Comparison of ENCODE assay signal across 8 cellular contexts in the genomic region with DNA sequence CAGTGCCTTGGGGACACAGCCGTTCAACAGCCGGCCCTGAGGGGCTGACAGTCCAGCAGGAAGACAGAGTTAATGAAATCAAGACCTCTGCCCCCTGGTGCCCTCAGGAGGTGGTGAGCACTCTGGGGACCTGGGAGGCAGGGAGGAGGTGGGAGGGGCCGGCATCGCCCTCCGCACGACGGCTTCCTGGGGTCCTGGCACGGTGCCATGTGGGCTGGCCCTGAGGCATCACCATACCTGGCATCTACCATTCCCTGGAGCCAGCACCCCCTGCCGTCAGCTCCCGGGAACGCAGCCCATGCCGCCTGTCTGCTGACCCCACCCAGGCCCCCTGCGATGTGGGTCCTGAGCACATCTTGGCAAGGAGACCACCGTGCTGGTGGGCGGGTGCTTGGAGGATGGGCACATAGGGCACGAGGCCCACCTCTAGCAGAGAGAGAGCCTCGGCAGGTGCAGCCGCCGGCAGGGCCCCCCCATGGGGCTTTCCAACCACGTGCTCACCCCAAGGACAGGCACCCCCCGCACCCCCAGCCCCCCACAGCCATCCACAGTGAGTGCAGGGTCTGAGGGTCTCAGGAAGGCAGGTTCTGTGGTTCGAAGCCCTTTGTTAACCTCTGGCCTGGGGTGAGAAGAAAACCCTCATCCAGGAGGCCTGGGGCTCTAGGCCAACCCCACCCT. TPM values are rescaled to one million over a fixed set of nuclear protein-coding genes. Genes with fewer than 3 reads are reported as not detected.
DNase-seq lines count a peak whose midpoint lies in the region; ATAC-seq, FAIRE-seq and TF ChIP-seq lines count a peak whose summit lies in the region.

No MANE protein-coding gene starts in this region.

- peak overlapping the region; percentile 38 for H3K14ac ChIP-seq in neuronal stem cell (ENCODE audit: low read length)

- H4K8ac ChIP-seq in neuronal stem cell (ENCODE audit: low read depth, low read length) = peak overlapping the region; percentile 43

- no peak overlapping the region for H3K4me2 ChIP-seq in neuronal stem cell (ENCODE audit: insufficient read depth, low read length, poor library complexity, severe bottlenecking)

- H2BK5ac ChIP-seq in neuronal stem cell (ENCODE audit: low read length) = peak overlapping the region; percentile 13

- no peak overlapping the region for H4K91ac ChIP-seq in neuronal stem cell (ENCODE audit: low read depth, low read length, poor library complexity)

- H2AK5ac ChIP-seq in neuronal stem cell (ENCODE audit: low read depth, low read length) = peak overlapping the region; percentile 70

- H3K27ac ChIP-seq in colonic mucosa (no peak overlapping the region), neuronal stem cell (replicated peaks; ENCODE audit: low read length) (no peak overlapping the region)

- no peak overlapping the region for H2BK15ac ChIP-seq in neuronal stem cell (ENCODE audit: low read length)

- no peak overlapping the region for H2AFZ ChIP-seq in neuronal stem cell (ENCODE audit: low read length)

- no CpG with 5 or more reads among the region's 22 CpGs for WGBS in neuronal stem cell (ENCODE audit: extremely low coverage in 2 of 2, insufficient read length in 2 of 2, insufficient replicate concordance in 1 of 2), 2 donors

- no peak for FAIRE-seq in D721Med (lab: Jason Lieb, UNC)

- H3K27me3 ChIP-seq in colonic mucosa (no peaks in the 10 kb centered on the region), neuronal stem cell (ENCODE audit: control insufficient read depth in 3 of 3, insufficient read depth in 3 of 3, low read depth in 1 of 3, low read length in 3 of 3) (no peaks in the 10 kb centered on the region)

- H3K9ac ChIP-seq in colonic mucosa (ENCODE audit: low read depth in 2 of 2, low read length in 2 of 2) (no peak overlapping the region), neuronal stem cell (ENCODE audit: low read depth, low read length, poor library complexity) (no peak overlapping the region)

- TF ChIP-seq CTCF in D721Med (IDR thresholded peaks at IDR 0.05; ENCODE audit: insufficient read depth, missing control alignments) (peak; percentile 21), colonic mucosa (IDR thresholded peaks at IDR 0.05) (peak; percentile 67)

- DNase-seq in D721Med (ENCODE audit: insufficient read length, low spot score) = no peak
- DNase-seq in NCI-H128 (lab: John Stamatoyannopoulos, UW; ENCODE audit: unreplicated experiment) = peak; percentile 31
- peak; percentile 55 to 68 for DNase-seq in activated CD4-positive, alpha-beta T cell treated with anti-CD3 and anti-CD28 coated beads for 4 hours
- peak; percentile 94 for DNase-seq in colonic mucosa
- no peak for DNase-seq in neuronal stem cell (ENCODE audit: low spot score)
- DNase-seq in ureter (ENCODE audit: low spot score) = no peak

- no peaks in the 10 kb centered on the region for H3K79me1 ChIP-seq in neuronal stem cell (ENCODE audit: low read depth, low read length)

- no peak for ATAC-seq in GM18858 (IDR thresholded peaks at IDR 0.05; ENCODE audit: unreplicated experiment)
- ATAC-seq in HG03196 (IDR thresholded peaks at IDR 0.05; ENCODE audit: unreplicated experiment) = no peak

- H3K9me3 ChIP-seq in colonic mucosa = no peaks in the 10 kb centered on the region
- no peaks in the 10 kb centered on the region for H3K9me3 ChIP-seq in neuronal stem cell (replicated peaks in 1 of 2; ENCODE audit: control insufficient read depth in 2 of 2, insufficient read depth in 1 of 2, low read depth in 1 of 2, low read length in 2 of 2)

- no peak overlapping the region for H3K4ac ChIP-seq in neuronal stem cell (ENCODE audit: low read length)

- H3K4me1 ChIP-seq in colonic mucosa (peaks cover 8% of the 10 kb centered on the region), neuronal stem cell (ENCODE audit: control insufficient read depth in 2 of 2, insufficient read depth in 1 of 2, low read depth in 1 of 2, low read length in 2 of 2) (peaks cover 11 to 12% of the 10 kb centered on the region in 2 donors)

- H3K18ac ChIP-seq in neuronal stem cell (ENCODE audit: low read length) = no peak overlapping the region

- H3K36me3 ChIP-seq in colonic mucosa (no peaks in the 10 kb centered on the region), neuronal stem cell (replicated peaks in 1 of 2; ENCODE audit: control insufficient read depth in 2 of 2, insufficient read depth in 2 of 2, low read length in 2 of 2) (no peaks in the 10 kb centered on the region)

- peak overlapping the region; percentile 55 for H3K23ac ChIP-seq in neuronal stem cell (ENCODE audit: low read depth, low read length, poor library complexity)

- no peak overlapping the region for H2BK120ac ChIP-seq in neuronal stem cell (ENCODE audit: low read depth, low read length)

- intact Hi-C loops in colonic mucosa (cut with DNase I) = no loop called here

- peak overlapping the region; percentile 22 for H2BK12ac ChIP-seq in neuronal stem cell (ENCODE audit: low read length)

- H3K4me3 ChIP-seq in colonic mucosa (no peak overlapping the region), neuronal stem cell (ENCODE audit: low read length in 2 of 2) (no peak overlapping the region)

RNA-seq across cellular contexts. Expression of a gene that starts 52.5 kb away (rescaled TPM):
- total RNA-seq in colonic mucosa (10 to 100 TPM in 1 of 2 donors, 1 to 10 TPM in 1; 6.6 to 12.5 TPM), ureter (13.7 TPM)
- polyA plus RNA-seq in neuronal stem cell (2013, experiment 1 of 2) = 3.8 TPM
- polyA plus RNA-seq in neuronal stem cell (2013, experiment 2 of 2) = 4.0 TPM

Comparison
In these comparisons a context has a peak if more than half of its experiments do, and no peak if none do; other contexts are left out.
1. DNase-seq: peak in NCI-H128 (single experiment), activated CD4-positive, alpha-beta T cell treated with anti-CD3 and anti-CD28 coated beads for 4 hours (2 of 2) and colonic mucosa (single experiment); none in D721Med (single experiment), neuronal stem cell (single experiment) and ureter (single experiment).